18 cellular contexts compared by ENCODE assay signal in genomic region chr20:56859751-56860366, GRCh38.
DNase-seq lines count a peak whose midpoint lies in the region; ATAC-seq and TF ChIP-seq lines count a peak whose summit lies in the region.
"Had no signal": no experiment of that assay in that cellular context is flagged by ENCODE, and none has a peak within 500 bp of the region (broad histone marks: within the 10 kb centered on the region; RNA-seq: fewer than 3 reads in every experiment).

No MANE protein-coding gene starts in this region.

- no peak overlapping the region for H2AFZ ChIP-seq in H9 (ENCODE audit: low read length)
- H2AFZ ChIP-seq: parathyroid adenoma had no signal

- H3K79me1 ChIP-seq in H9 (ENCODE audit: insufficient read depth, low read depth, low read length, poor library complexity, severe bottlenecking): no peaks in the 10 kb centered on the region

- no peaks in the 10 kb centered on the region for H3K36me3 ChIP-seq in colonic mucosa

- peaks cover 22% of the 10 kb centered on the region for H3K27me3 Mint-ChIP-seq in H9 (ENCODE audit: low read depth)

- TF ChIP-seq CTCF in H9 (conservative IDR thresholded peaks at IDR 0.05) (no peak), colonic mucosa (IDR thresholded peaks at IDR 0.05) (no peak)

- H3K4ac ChIP-seq in H9 (ENCODE audit: low read depth, low read length): no peak overlapping the region

- no peak overlapping the region for H3K9ac ChIP-seq in H9 (ENCODE audit: extremely low read depth, insufficient read length, low read length)
- no peak overlapping the region for H3K9ac ChIP-seq in colonic mucosa (ENCODE audit: low read depth in 2 of 2, low read length in 2 of 2)
- H3K9ac ChIP-seq: parathyroid adenoma had no signal

- no peak overlapping the region for H2BK12ac ChIP-seq in H9 (ENCODE audit: insufficient read length, low read depth, low read length)

- no peak overlapping the region for H3K56ac ChIP-seq in H9 (ENCODE audit: insufficient read length, low read depth, low read length)

- H3K9me3 Mint-ChIP-seq in H9: no peaks in the 10 kb centered on the region
- H3K9me3 Mint-ChIP-seq: activated T-cell treated with anti-CD3 and anti-CD28 coated beads, Interleukin-2, amount 50 U/mL, for 4 hours; immature natural killer cell had no signal

- DNase-seq in H9 (peak; percentile 48), colonic mucosa (no peak), iPS-NIHi7 (ENCODE audit: extremely low spot score) (peak; percentile 71), sciatic nerve (ENCODE audit: low spot score) (no peak), C1 segment of cervical spinal cord (lab: John Stamatoyannopoulos, UW) (no peak)
- DNase-seq in activated CD8-positive, alpha-beta memory T cell treated with anti-CD3 and anti-CD28 coated beads for 24 hours: no peak
- DNase-seq: activated CD4-positive, alpha-beta T cell treated with anti-CD3 and anti-CD28 coated beads for 48 hours; activated T-cell treated with anti-CD3 and anti-CD28 coated beads, Interleukin-2, amount 50 U/mL, for 4 hours; immature natural killer cell; KG1; NCI-H1436; NCI-H510A treated with DMSO at 0.1 percent for 48 hours; RPMI8226; stimulated activated CD4-positive, alpha-beta T cell treated with anti-CD3 and anti-CD28 coated beads, Interleukin-15, amount 100 ng/mL, for 24 hours had no signal

- WGBS in H9 (ENCODE audit: extremely low coverage, insufficient read length, low lambda C conversion rate): no CpG with 5 or more reads among the region's 14 CpGs

- no peak overlapping the region for H2AK5ac ChIP-seq in H9 (ENCODE audit: insufficient read length, low read length)

- H3K14ac ChIP-seq in H9 (ENCODE audit: insufficient read depth, low read length): peak overlapping the region; percentile 38; the same call in 1 of the 2 replicates

- H2BK20ac ChIP-seq in H9 (ENCODE audit: low read depth, low read length, poor library complexity, severe bottlenecking): no peak overlapping the region

- H3K23me2 ChIP-seq in H9 (ENCODE audit: insufficient read length, low read depth, low read length, poor library complexity, severe bottlenecking): no peaks in the 10 kb centered on the region

- no peak overlapping the region for H2BK120ac ChIP-seq in H9 (ENCODE audit: low read depth, low read length, poor library complexity, severe bottlenecking)

- no peak overlapping the region for H3K4me2 ChIP-seq in H9 (ENCODE audit: insufficient read depth, insufficient read length, low read length)

- H3K23ac ChIP-seq in H9 (ENCODE audit: insufficient read length, low read depth, low read length): no peak overlapping the region

- H2BK5ac ChIP-seq in H9 (ENCODE audit: insufficient read length, low read length): no peak overlapping the region

- no peak overlapping the region for H3T11ph ChIP-seq in H9 (ENCODE audit: low read length)

- H3K27me3 ChIP-seq in H9 (ENCODE audit: insufficient read depth, low read length) (no peaks in the 10 kb centered on the region), colonic mucosa (no peaks in the 10 kb centered on the region)

- ATAC-seq in sciatic nerve (peak; percentile 31), GM18502 (IDR thresholded peaks at IDR 0.05; ENCODE audit: poor library complexity, unreplicated experiment) (no peak), HG03175 (IDR thresholded peaks at IDR 0.05; ENCODE audit: unreplicated experiment) (no peak)
- ATAC-seq: activated T-cell treated with anti-CD3 and anti-CD28 coated beads, Interleukin-2, amount 50 U/mL, for 4 hours; esophagus mucosa had no signal

- peaks cover 4% of the 10 kb centered on the region; the same call in 1 of the 2 replicates for H3K4me1 ChIP-seq in H9 (ENCODE audit: insufficient read depth, low read length)
- no peaks in the 10 kb centered on the region for H3K4me1 ChIP-seq in colonic mucosa
- H3K4me1 ChIP-seq: parathyroid adenoma had no signal

- H3K27ac Mint-ChIP-seq in H9: no peak overlapping the region; a peak in 1 of 7 replicates
- H3K27ac Mint-ChIP-seq: immature natural killer cell had no signal

- no peak overlapping the region for H4K5ac ChIP-seq in H9 (ENCODE audit: insufficient read length, low read depth, low read length)

- H3K4me1 Mint-ChIP-seq in H9: peaks cover 35 to 39% of the 10 kb centered on the region in 2 experiments
- H3K4me1 Mint-ChIP-seq: immature natural killer cell had no signal

- no peak overlapping the region for H3K18ac ChIP-seq in H9 (ENCODE audit: insufficient read length, low read depth, low read length)

- H4K91ac ChIP-seq in H9 (ENCODE audit: insufficient read length, low read depth, low read length): no peak overlapping the region

- H3K79me2 ChIP-seq in H9 (ENCODE audit: insufficient read depth, low read length): no peaks in the 10 kb centered on the region
- H3K79me2 ChIP-seq: parathyroid adenoma had no signal

- H3K9me3 ChIP-seq in H9 (ENCODE audit: control insufficient read depth, low read depth, low read length) (no peaks in the 10 kb centered on the region), colonic mucosa (no peaks in the 10 kb centered on the region)

- H3K36me3 Mint-ChIP-seq in H9 (ENCODE audit: insufficient read depth in 1 of 3, low read depth in 3 of 3): no peaks in the 10 kb centered on the region
- H3K36me3 Mint-ChIP-seq: immature natural killer cell had no signal

- peak overlapping the region in 1 of 2 experiments; percentile 62; a peak in 2 of 5 replicates for H3K4me3 Mint-ChIP-seq in H9
- H3K4me3 Mint-ChIP-seq: activated T-cell treated with anti-CD3 and anti-CD28 coated beads, Interleukin-2, amount 50 U/mL, for 4 hours; immature natural killer cell had no signal

- H2BK15ac ChIP-seq in H9 (ENCODE audit: low read depth, low read length): no peak overlapping the region

- no peaks in the 10 kb centered on the region for H4K20me1 ChIP-seq in H9 (ENCODE audit: control insufficient read depth, insufficient read depth, insufficient read length)

- intact Hi-C loops in colonic mucosa (cut with DNase I) (no loop called here), sciatic nerve (cut with DNase I) (no loop called here)

- no peak overlapping the region for H3K4me3 ChIP-seq in colonic mucosa

- H3K27ac ChIP-seq in H9 (ENCODE audit: insufficient read length, low read depth, low read length) (no peak overlapping the region), colonic mucosa (peak overlapping the region; percentile 27)
- H3K27ac ChIP-seq: parathyroid adenoma had no signal

- no peak overlapping the region for H4K8ac ChIP-seq in H9 (replicated peaks; ENCODE audit: insufficient read length, low read depth, low read length)

Comparison
In these comparisons a context has a peak if more than half of its experiments do, and no peak if none do; other contexts are left out.
1. DNase-seq: peak in H9 (single experiment) and iPS-NIHi7 (single experiment); none in colonic mucosa (single experiment), sciatic nerve (single experiment), C1 segment of cervical spinal cord (0 of 14) and activated CD8-positive, alpha-beta memory T cell treated with anti-CD3 and anti-CD28 coated beads for 24 hours (single experiment).